ENCODE assay signal across 23 cellular contexts in the genomic region with DNA sequence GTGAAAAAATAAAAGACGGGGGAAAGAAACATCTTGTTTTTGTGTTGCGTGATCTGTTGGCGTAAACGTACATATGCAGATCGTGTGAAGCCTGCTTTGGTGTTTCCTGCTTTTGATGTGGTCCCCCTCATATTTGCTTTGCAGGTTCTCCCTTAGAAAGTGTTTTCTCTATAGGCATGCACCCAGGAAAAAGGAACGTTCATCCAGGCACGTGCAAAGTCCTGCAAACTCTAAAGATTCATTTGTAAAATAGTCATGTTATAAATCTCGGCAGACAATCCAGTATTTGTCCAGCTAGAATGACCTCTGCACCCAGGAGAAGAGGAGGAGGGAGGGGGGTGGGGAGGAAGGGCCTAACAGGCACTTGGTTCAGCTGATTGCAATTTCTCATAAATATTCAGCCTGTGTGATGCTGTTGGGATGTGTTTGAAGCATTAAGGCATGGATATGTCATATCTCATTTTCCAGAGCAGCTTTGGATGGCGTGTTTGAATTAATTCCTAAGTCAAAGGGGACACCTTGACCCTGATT.
"Had no signal": no experiment of that assay in that cellular context is flagged by ENCODE, and none has a peak within 500 bp of the region (broad histone marks: within the 10 kb centered on the region; RNA-seq: fewer than 3 reads in every experiment).

No MANE protein-coding gene starts in this region.

- H3K27ac Mint-ChIP-seq: activated naive CD4-positive, alpha-beta T cell treated with anti-CD3 and anti-CD28 coated beads for 36 hours; activated naive CD8-positive, alpha-beta T cell treated with anti-CD3 and anti-CD28 coated beads, Interleukin-2, amount 50 U/mL, for 24 hours; dendritic cell treated with granulocyte-macrophage colony-stimulating factor and Interleukin-4, amounts not matched to agents 40 ng/mL and 50 ng/mL, for 4 days; memory B cell; stimulated activated memory B cell treated with anti-CD40 and anti-IgM and Interleukin-4, amounts not matched to agents 10 μg/mL and 1 μg/mL and 100 μg/mL, for 72 hours had no signal

- H2AFZ ChIP-seq: parathyroid adenoma had no signal

- H3K4me1 Mint-ChIP-seq: memory B cell; stimulated activated memory B cell treated with anti-CD40 and anti-IgM and Interleukin-4, amounts not matched to agents 10 μg/mL and 1 μg/mL and 100 μg/mL, for 72 hours had no signal

- H3K9me3 Mint-ChIP-seq: activated naive CD4-positive, alpha-beta T cell treated with anti-CD3 and anti-CD28 coated beads for 36 hours had no signal

- H3K4me1 ChIP-seq: body of pancreas, foreskin keratinocyte, parathyroid adenoma, uterus had no signal

- H3K79me2 ChIP-seq: parathyroid adenoma had no signal

- H3K4me3 ChIP-seq: body of pancreas, smooth muscle cell, uterus had no signal

- H3K36me3 ChIP-seq: uterus had no signal

- H3K9ac ChIP-seq: parathyroid adenoma had no signal

- H3K27me3 ChIP-seq: body of pancreas, foreskin keratinocyte, uterus had no signal

- H3K9me3 ChIP-seq: body of pancreas, uterus had no signal

- H3K27me3 Mint-ChIP-seq: dendritic cell treated with granulocyte-macrophage colony-stimulating factor and Interleukin-4, amounts not matched to agents 40 ng/mL and 50 ng/mL, for 4 days had no signal

- H3K4me2 ChIP-seq: smooth muscle cell had no signal

- H3K4me3 Mint-ChIP-seq: activated naive CD4-positive, alpha-beta T cell treated with anti-CD3 and anti-CD28 coated beads for 36 hours; activated naive CD8-positive, alpha-beta T cell treated with anti-CD3 and anti-CD28 coated beads, Interleukin-2, amount 50 U/mL, for 24 hours; dendritic cell treated with granulocyte-macrophage colony-stimulating factor and Interleukin-4, amounts not matched to agents 40 ng/mL and 50 ng/mL, for 4 days; memory B cell; nephron progenitor cell; stimulated activated memory B cell treated with anti-CD40 and anti-IgM and Interleukin-4, amounts not matched to agents 10 μg/mL and 1 μg/mL and 100 μg/mL, for 72 hours had no signal

- DNase-seq: activated CD4-positive, alpha-beta T cell treated with anti-CD3 and anti-CD28 coated beads, Interleukin-2, amount 50 U/mL, for 4 hours; activated naive CD4-positive, alpha-beta T cell treated with anti-CD3 and anti-CD28 coated beads for 36 hours; activated naive CD8-positive, alpha-beta T cell treated with anti-CD3 and anti-CD28 coated beads, Interleukin-2, amount 50 U/mL, for 24 hours; activated T-cell treated with anti-CD3 and anti-CD28 coated beads, Interleukin-2, amount 50 U/mL, for 48 hours; body of pancreas; effector CD4-positive, alpha-beta T cell; foreskin keratinocyte; glutamatergic neuron; hippocampal formation; nephron progenitor cell; nucleus accumbens; stimulated activated CD4-positive, alpha-beta T cell treated with anti-CD3 and anti-CD28 coated beads, Interleukin-15, amount 100 ng/mL, for 24 hours; SW 1271; T-helper 2 cell; trophoblast cell; uterus had no signal

- ATAC-seq: activated CD4-positive, CD25-positive, alpha-beta regulatory T cell treated with anti-CD3 and anti-CD28 coated beads, Interleukin-2, amount 50 U/mL, for 24 hours; activated naive CD8-positive, alpha-beta T cell treated with anti-CD3 and anti-CD28 coated beads, Interleukin-2, amount 50 U/mL, for 24 hours; body of pancreas; foreskin keratinocyte; sciatic nerve; stimulated activated memory B cell treated with anti-CD40 and anti-IgM and Interleukin-4, amounts not matched to agents 10 μg/mL and 1 μg/mL and 100 μg/mL, for 72 hours had no signal

- H3K27ac ChIP-seq: foreskin keratinocyte, parathyroid adenoma, uterus had no signal
